8 cellular contexts compared by ENCODE assay signal in the genomic region with DNA sequence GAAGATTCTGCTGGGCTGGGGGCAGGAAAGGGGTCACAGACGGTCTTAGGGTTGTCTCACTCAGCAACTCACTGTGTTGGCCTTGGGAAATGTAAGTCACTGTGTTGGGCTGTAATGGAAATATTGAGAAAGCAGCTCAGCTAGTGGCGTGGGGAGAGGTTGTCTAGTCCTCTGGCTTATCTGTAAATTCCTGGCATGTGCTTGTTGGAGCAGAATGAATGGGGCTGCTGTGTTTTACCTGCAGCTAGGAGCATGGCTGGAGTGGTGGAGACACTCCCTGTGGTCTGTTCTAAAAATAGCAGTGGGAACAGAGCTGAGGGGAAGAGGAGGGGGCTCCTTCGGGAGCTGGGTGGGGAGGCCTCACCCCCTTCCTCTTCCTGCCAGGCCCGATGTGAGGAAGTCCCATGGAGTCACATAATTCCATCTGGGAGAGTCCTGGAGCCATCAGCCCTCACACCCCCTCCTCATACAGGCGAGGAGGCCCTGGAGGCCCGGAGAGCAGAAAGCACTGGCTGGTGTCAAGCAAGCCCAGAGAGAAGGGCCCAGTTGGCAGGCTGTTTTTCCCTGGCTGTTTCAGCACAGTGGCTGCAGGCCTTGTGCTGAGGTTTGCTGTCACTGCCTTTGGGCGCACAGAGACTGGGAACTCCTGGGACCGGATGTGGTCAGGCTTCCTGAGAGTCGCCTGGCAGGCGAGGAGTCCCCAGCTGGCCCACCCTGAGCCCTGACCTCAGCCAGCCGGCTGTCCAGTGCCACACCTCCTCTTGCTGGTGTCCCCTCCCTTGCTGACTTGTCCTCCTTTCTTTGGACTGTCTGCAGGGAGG.
DNase-seq lines count a peak whose midpoint lies in the region; ATAC-seq and TF ChIP-seq lines count a peak whose summit lies in the region.

No MANE protein-coding gene starts in this region.

- H3K36me3 Mint-ChIP-seq in activated naive CD8-positive, alpha-beta T cell treated with anti-CD3 and anti-CD28 coated beads for 36 hours: peaks cover 45% of the 10 kb centered on the region

- no peaks in the 10 kb centered on the region for H3K27me3 Mint-ChIP-seq in activated naive CD8-positive, alpha-beta T cell treated with anti-CD3 and anti-CD28 coated beads for 36 hours

- H3K9me3 ChIP-seq in AG04450 (ENCODE audit: control insufficient read depth, insufficient read depth, low read length) (no peaks in the 10 kb centered on the region), right cardiac atrium (ENCODE audit: control insufficient read depth, low read length) (no peaks in the 10 kb centered on the region)

- H3K4me3 ChIP-seq in AG04450 (ENCODE audit: low read depth, low read length): no peak overlapping the region
- H3K4me3 ChIP-seq in right cardiac atrium (ENCODE audit: low read length): no peak overlapping the region

- WGBS in right cardiac atrium: 2% methylated on average over 11 of the region's 11 CpGs

- DNase-seq in AG04450 (ENCODE audit: low read depth, low spot score) (no peak), KBM-7 (peak; percentile 29), right cardiac atrium (peak; percentile 90 to 93 (median 91)), sciatic nerve (ENCODE audit: low spot score) (peak; percentile 72), 8988T (no peak)
- DNase-seq in activated naive CD8-positive, alpha-beta T cell treated with anti-CD3 and anti-CD28 coated beads for 36 hours: peak; percentile 53
- no peak for DNase-seq in stimulated activated naive CD4-positive, alpha-beta T cell treated with Interleukin-2 at 50 U/mL for 16 hours (lab: John Stamatoyannopoulos, UW)

- ATAC-seq in right cardiac atrium (peak; percentile 92 to 93), sciatic nerve (peak; percentile 87), GM19023 (IDR thresholded peaks at IDR 0.05; ENCODE audit: unreplicated experiment) (no peak)

- no peak for TF ChIP-seq CTCF in AG04450 (IDR thresholded peaks at IDR 0.05; ENCODE audit: low read depth, low read length)

- H3K27me3 ChIP-seq in AG04450 (ENCODE audit: control insufficient read depth, insufficient read depth, low read length): no peaks in the 10 kb centered on the region
- H3K27me3 ChIP-seq in right cardiac atrium (ENCODE audit: control insufficient read depth, insufficient read depth): no peaks in the 10 kb centered on the region

- peaks cover 12% of the 10 kb centered on the region for H3K4me1 ChIP-seq in right cardiac atrium (ENCODE audit: control insufficient read depth, insufficient read depth, low read length)

- POLR2A ChIA-PET in AG04450 (lab: Yijun Ruan, JAX): no interaction called here

- CTCF ChIA-PET in AG04450 (lab: Charles Lee): interaction anchor here (0.5 to 0.9 kb wide), 2 partner anchors 107 to 111 kb away, joined by 3 to 4 read pairs; no protein-coding TSS in a partner anchor

- H3K27ac Mint-ChIP-seq in activated naive CD8-positive, alpha-beta T cell treated with anti-CD3 and anti-CD28 coated beads for 36 hours: peak overlapping the region; percentile 89

- H3K27ac ChIP-seq in AG04450 (ENCODE audit: low read depth, low read length): peak overlapping the region; percentile 21
- H3K27ac ChIP-seq in right cardiac atrium (ENCODE audit: low read length): peak overlapping the region; percentile 90

- H3K4me3 Mint-ChIP-seq in activated naive CD8-positive, alpha-beta T cell treated with anti-CD3 and anti-CD28 coated beads for 36 hours: peak overlapping the region; percentile 50

- in situ Hi-C loops in KBM-7 (cut with MboI; ENCODE audit: low pct_unique_long_range_greater_than_20kb, low sequenced_read_pairs): no loop called here

- intact Hi-C loops in right cardiac atrium (cut with DNase I) (no loop called here), sciatic nerve (cut with DNase I) (no loop called here)

- no peaks in the 10 kb centered on the region for H3K9me3 Mint-ChIP-seq in activated naive CD8-positive, alpha-beta T cell treated with anti-CD3 and anti-CD28 coated beads for 36 hours

- peaks cover 34% of the 10 kb centered on the region for H3K4me1 Mint-ChIP-seq in activated naive CD8-positive, alpha-beta T cell treated with anti-CD3 and anti-CD28 coated beads for 36 hours

Comparison
In these comparisons a context has a peak if more than half of its experiments do, and no peak if none do; other contexts are left out.
1. DNase-seq: peak in KBM-7 (single experiment), activated naive CD8-positive, alpha-beta T cell treated with anti-CD3 and anti-CD28 coated beads for 36 hours (single experiment), right cardiac atrium (3 of 3) and sciatic nerve (single experiment); none in AG04450 (single experiment), 8988T (single experiment) and stimulated activated naive CD4-positive, alpha-beta T cell treated with Interleukin-2 at 50 U/mL for 16 hours (single experiment).